Comparison of ENCODE assay signal across 9 cellular contexts in the genomic region with DNA sequence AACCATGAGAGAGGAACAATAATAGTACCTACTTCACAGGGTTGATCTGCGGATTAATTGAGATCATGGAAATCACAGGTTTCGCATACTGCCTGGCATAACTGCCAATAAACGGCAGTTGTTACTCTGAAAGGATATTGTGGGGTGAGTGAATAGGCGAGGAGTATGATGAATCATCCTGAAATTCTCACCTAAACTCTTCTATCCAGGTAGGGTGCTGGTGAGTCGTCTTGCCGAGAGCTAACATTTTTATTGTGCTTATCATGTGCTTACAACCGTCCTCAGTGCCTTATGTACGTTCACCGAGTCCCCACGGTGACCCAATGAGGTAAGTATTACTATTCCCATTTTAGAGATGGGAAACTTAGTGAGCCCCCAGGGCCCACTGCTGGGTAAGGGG. TPM values are rescaled to one million over a fixed set of nuclear protein-coding genes. Genes with fewer than 3 reads are reported as not detected.
A peak's percentile ranks its signal among the peaks of the same experiment; 100 is the strongest.
DNase-seq lines count a peak whose midpoint lies in the region; ATAC-seq, FAIRE-seq and TF ChIP-seq lines count a peak whose summit lies in the region.
"Had no signal": no experiment of that assay in that cellular context is flagged by ENCODE, and none has a peak within 500 bp of the region (broad histone marks: within the 10 kb centered on the region; RNA-seq: fewer than 3 reads in every experiment).

No MANE protein-coding gene starts in this region.

- peak overlapping the region; percentile 77 for H2AFZ ChIP-seq in neural cell (ENCODE audit: low read depth, low read length)

- peak overlapping the region; percentile 41 for H3K4me2 ChIP-seq in neural cell (ENCODE audit: low read length)

- H3K27ac ChIP-seq in HUES64 (ENCODE audit: low read depth, low read length): no peak overlapping the region
- peak overlapping the region; percentile 53 for H3K27ac ChIP-seq in neural cell (ENCODE audit: low read length)
- no peak overlapping the region for H3K27ac ChIP-seq in pancreas
- H3K27ac ChIP-seq: BLaER1, brain microvascular endothelial cell had no signal

- no peaks in the 10 kb centered on the region for H3F3A ChIP-seq in neural cell (ENCODE audit: insufficient read depth, low read length, poor library complexity, severe bottlenecking)

- ATAC-seq in GM21526 (IDR thresholded peaks at IDR 0.05; ENCODE audit: low FRiP score, unreplicated experiment) (no peak), pancreas (no peak)

- peaks cover 6% of the 10 kb centered on the region; the same call in 1 of the 2 replicates for H3K4me1 ChIP-seq in HUES64 (ENCODE audit: insufficient read depth, low read length)
- H3K4me1 ChIP-seq in pancreas: no peaks in the 10 kb centered on the region

- intact Hi-C loops in pancreas (cut with DNase I): loop anchor here in 2 of 3 donors (5.0 kb wide), 3 partner anchors 314 to 334 kb away; no protein-coding TSS in a partner anchor

- peak overlapping the region; percentile 55 for H3K4me3 ChIP-seq in HUES64 (ENCODE audit: low read length)
- H3K4me3 ChIP-seq in neural cell (ENCODE audit: low read length): peak overlapping the region; percentile 62
- H3K4me3 ChIP-seq in pancreas: no peak overlapping the region
- H3K4me3 ChIP-seq: BLaER1 had no signal

- no peak for TF ChIP-seq RAD21 in neural cell (conservative IDR thresholded peaks at IDR 0.05)

- WGBS in HUES64: 79% methylated on average over 9 of the region's 10 CpGs
- WGBS in pancreas, 2 donors: 70 to 77% methylated on average over 10 of the region's 10 CpGs

- no peaks in the 10 kb centered on the region for H3K36me3 ChIP-seq in HUES64 (ENCODE audit: insufficient read depth, low read length)
- H3K36me3 ChIP-seq in neural cell (ENCODE audit: insufficient read depth, low read length): no peaks in the 10 kb centered on the region
- no peaks in the 10 kb centered on the region for H3K36me3 ChIP-seq in pancreas
- H3K36me3 ChIP-seq: BLaER1, brain microvascular endothelial cell had no signal

- H3K9ac ChIP-seq in HUES64 (ENCODE audit: low read depth, low read length): no peak overlapping the region
- peak overlapping the region; percentile 59 for H3K9ac ChIP-seq in neural cell (ENCODE audit: low read length)
- H3K9ac ChIP-seq: BLaER1 had no signal

- H3K27me3 ChIP-seq in HUES64 (ENCODE audit: insufficient read depth, low read length) (peaks cover 10% of the 10 kb centered on the region; the same call in 1 of the 2 replicates), neural cell (ENCODE audit: insufficient read depth, low read depth, low read length) (no peaks in the 10 kb centered on the region), pancreas (no peaks in the 10 kb centered on the region)
- H3K27me3 ChIP-seq: BLaER1 had no signal

- H3K9me3 ChIP-seq in HUES64 (ENCODE audit: insufficient read depth, low read depth, low read length) (no peaks in the 10 kb centered on the region), neural cell (ENCODE audit: low read length) (no peaks in the 10 kb centered on the region), pancreas (no peaks in the 10 kb centered on the region)
- H3K9me3 ChIP-seq: BLaER1 had no signal

- FAIRE-seq in pancreas (lab: Jason Lieb, UNC): no peak

- in situ Hi-C loops in G401 (cut with HindIII; ENCODE audit: low sequenced_read_pairs): no loop called here

- DNase-seq in G401 (ENCODE audit: low spot score) (peak; percentile 34), cerebellar cortex (ENCODE audit: low spot score) (peak; percentile 21), dermis blood vessel endothelial cell (no peak), pancreas (no peak)

- no peak for TF ChIP-seq CTCF in neural cell (IDR thresholded peaks at IDR 0.05; ENCODE audit: poor library complexity, severe bottlenecking)
- TF ChIP-seq CTCF in pancreas (IDR thresholded peaks at IDR 0.05): no peak

- no peaks in the 10 kb centered on the region for H3K9me2 ChIP-seq in neural cell (ENCODE audit: insufficient read depth, low read length)

- no peaks in the 10 kb centered on the region for H3K79me2 ChIP-seq in neural cell (replicated peaks; ENCODE audit: insufficient read depth, low read length)

- TF ChIP-seq EP300 in neural cell (conservative IDR thresholded peaks at IDR 0.05; ENCODE audit: poor library complexity, severe bottlenecking): no peak

- no peaks in the 10 kb centered on the region for H4K20me1 ChIP-seq in neural cell (ENCODE audit: insufficient read depth)
- H4K20me1 ChIP-seq: BLaER1 had no signal

TF ChIP-seq in neural cell, 6 proteins besides CTCF, POLR2A, EP300 and RAD21:
- TF ChIP-seq EZH2 (IDR thresholded peaks at IDR 0.05; ENCODE audit: borderline replicate concordance, insufficient read depth, low read length, poor library complexity, severe bottlenecking) (no peak), POLR2AphosphoS5 (IDR thresholded peaks at IDR 0.05) (no peak), TAF1 (IDR thresholded peaks at IDR 0.05; ENCODE audit: low read depth) (no peak)
- TF ChIP-seq, protein P1, sequence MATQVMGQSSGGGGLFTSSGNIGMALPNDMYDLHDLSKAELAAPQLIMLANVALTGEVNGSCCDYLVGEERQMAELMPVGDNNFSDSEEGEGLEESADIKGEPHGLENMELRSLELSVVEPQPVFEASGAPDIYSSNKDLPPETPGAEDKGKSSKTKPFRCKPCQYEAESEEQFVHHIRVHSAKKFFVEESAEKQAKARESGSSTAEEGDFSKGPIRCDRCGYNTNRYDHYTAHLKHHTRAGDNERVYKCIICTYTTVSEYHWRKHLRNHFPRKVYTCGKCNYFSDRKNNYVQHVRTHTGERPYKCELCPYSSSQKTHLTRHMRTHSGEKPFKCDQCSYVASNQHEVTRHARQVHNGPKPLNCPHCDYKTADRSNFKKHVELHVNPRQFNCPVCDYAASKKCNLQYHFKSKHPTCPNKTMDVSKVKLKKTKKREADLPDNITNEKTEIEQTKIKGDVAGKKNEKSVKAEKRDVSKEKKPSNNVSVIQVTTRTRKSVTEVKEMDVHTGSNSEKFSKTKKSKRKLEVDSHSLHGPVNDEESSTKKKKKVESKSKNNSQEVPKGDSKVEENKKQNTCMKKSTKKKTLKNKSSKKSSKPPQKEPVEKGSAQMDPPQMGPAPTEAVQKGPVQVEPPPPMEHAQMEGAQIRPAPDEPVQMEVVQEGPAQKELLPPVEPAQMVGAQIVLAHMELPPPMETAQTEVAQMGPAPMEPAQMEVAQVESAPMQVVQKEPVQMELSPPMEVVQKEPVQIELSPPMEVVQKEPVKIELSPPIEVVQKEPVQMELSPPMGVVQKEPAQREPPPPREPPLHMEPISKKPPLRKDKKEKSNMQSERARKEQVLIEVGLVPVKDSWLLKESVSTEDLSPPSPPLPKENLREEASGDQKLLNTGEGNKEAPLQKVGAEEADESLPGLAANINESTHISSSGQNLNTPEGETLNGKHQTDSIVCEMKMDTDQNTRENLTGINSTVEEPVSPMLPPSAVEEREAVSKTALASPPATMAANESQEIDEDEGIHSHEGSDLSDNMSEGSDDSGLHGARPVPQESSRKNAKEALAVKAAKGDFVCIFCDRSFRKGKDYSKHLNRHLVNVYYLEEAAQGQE (IDR thresholded peaks at IDR 0.05; ENCODE audit: borderline replicate concordance): no peak

RNA-seq across cellular contexts. Expression of a gene that starts 52.4 kb away (rescaled TPM):
- total RNA-seq in G401 (2014; rRNA removed; shearing (Covaris generic)): 0.18 and 0.37 TPM in 2 replicates
- 6.2 TPM for polyA plus RNA-seq in HUES64 (2013, experiment 1 of 2)
- polyA plus RNA-seq in HUES64 (2013, experiment 2 of 2): 10.3 TPM
- polyA plus RNA-seq in neural cell (31.5 and 45.6 TPM in 2 replicates), pancreas (1 to 10 TPM; 1.9 to 2.2 TPM)
- polyA minus RNA-seq in neural cell: 154 and 207 TPM in 2 replicates
- total RNA-seq in dermis blood vessel endothelial cell (3.4 and 7.1 TPM in 2 replicates), pancreas (1 to 10 TPM; 2.4 to 6.5 (median 3.2) TPM)

Comparison
In these comparisons a context has a peak if more than half of its experiments do, and no peak if none do; other contexts are left out.
1. DNase-seq: peak in G401 (single experiment) and cerebellar cortex (single experiment); none in dermis blood vessel endothelial cell (single experiment) and pancreas (0 of 6).
2. H3K4me3 ChIP-seq: peak in HUES64 (single experiment) and neural cell (single experiment); none in pancreas (0 of 4).